ENCODE assay signal across 17 cellular contexts in the genomic region with DNA sequence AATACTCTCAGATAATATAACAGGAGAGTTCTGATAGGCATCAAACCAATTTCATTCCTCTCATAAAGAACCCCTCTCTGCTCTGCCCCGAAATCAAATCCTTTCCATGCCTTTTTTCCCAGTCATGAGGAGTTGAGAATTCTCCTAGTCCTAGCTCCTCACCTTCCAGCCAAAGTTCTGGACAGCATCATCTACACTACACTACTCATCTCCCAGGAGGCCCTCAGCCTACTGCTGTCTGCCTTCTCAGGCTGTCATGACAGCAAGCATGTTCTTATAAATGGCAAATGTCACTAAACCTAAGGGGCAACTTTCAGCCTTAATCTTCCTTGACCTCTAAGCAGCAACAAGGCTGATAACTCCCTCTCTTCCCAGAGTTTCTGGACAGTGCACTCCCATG. TPM values are rescaled to one million over a fixed set of nuclear protein-coding genes. Genes with fewer than 3 reads are reported as not detected.
A peak's percentile ranks its signal among the peaks of the same experiment; 100 is the strongest.
DNase-seq lines count a peak whose midpoint lies in the region; ATAC-seq and TF ChIP-seq lines count a peak whose summit lies in the region.
"Had no signal": no experiment of that assay in that cellular context is flagged by ENCODE, and none has a peak within 500 bp of the region (broad histone marks: within the 10 kb centered on the region; RNA-seq: fewer than 3 reads in every experiment).

No MANE protein-coding gene starts in this region.

- H3K4me1 ChIP-seq in GM23338 (ENCODE audit: insufficient read depth) (no peaks in the 10 kb centered on the region), uterus (no peaks in the 10 kb centered on the region)

- H3K9me2 ChIP-seq in GM23338 (ENCODE audit: insufficient read depth) = peaks cover 6% of the 10 kb centered on the region; the same call in 1 of the 2 replicates

- ATAC-seq in GM23338 (no peak), HG02623 (IDR thresholded peaks at IDR 0.05; ENCODE audit: unreplicated experiment) (no peak)
- ATAC-seq: A549; CD8-positive, alpha-beta T cell had no signal

- TF ChIP-seq CTCF in GM23338 (conservative IDR thresholded peaks at IDR 0.05; ENCODE audit: low read depth in 2 of 2) (no peak), VCaP (conservative IDR thresholded peaks at IDR 0.05) (no peak), fibroblast of mammary gland (conservative IDR thresholded peaks at IDR 0.05; ENCODE audit: control insufficient read depth, insufficient read depth, low read depth, low read length) (no peak), uterus (IDR thresholded peaks at IDR 0.05) (no peak)

- no peak overlapping the region for H3K27ac Mint-ChIP-seq in GM23338
- H3K27ac Mint-ChIP-seq: CD14-positive monocyte; CD8-positive, alpha-beta T cell; HFFc6 had no signal

- 0 out of 2 replicates have a peak overlapping the region, but pooled peaks have one; percentile 50 for H2AFZ ChIP-seq in GM23338

- H4K20me1 ChIP-seq in GM23338 (replicated peaks; ENCODE audit: insufficient read depth) = no peaks in the 10 kb centered on the region

- no peaks in the 10 kb centered on the region for H3K9me3 ChIP-seq in uterus
- H3K9me3 ChIP-seq: A549 had no signal

- in situ Hi-C loops in ACHN (cut with HindIII; ENCODE audit: low pct_ligation_motif_present, low pct_unique_long_range_greater_than_20kb, low sequenced_read_pairs) = no loop called here

- DNase-seq in GM23338 (ENCODE audit: low spot score) (no peak), fibroblast of mammary gland (ENCODE audit: low read depth) (peak; percentile 40), uterus (no peak), ACHN (no peak)
- no peak for DNase-seq in stimulated activated CD4-positive, alpha-beta T cell treated with anti-CD3 and anti-CD28 coated beads, Interleukin-4, amount 100 ng/mL, for 4 hours
- DNase-seq: CD8-positive, alpha-beta T cell; COR-L47; DMS153; DMS79 treated with DMSO at 0.1 percent for 48 hours; EL; GDM1; HCEC 1CT; HFFc6 had no signal

- H3K27me3 ChIP-seq in GM23338 (ENCODE audit: insufficient read depth) (no peaks in the 10 kb centered on the region), uterus (no peaks in the 10 kb centered on the region)

- no peaks in the 10 kb centered on the region for H3F3A ChIP-seq in GM23338 (replicated peaks; ENCODE audit: low read depth)

- H3K27me3 Mint-ChIP-seq in GM23338 (ENCODE audit: insufficient read depth, low read depth, poor library complexity) = no peaks in the 10 kb centered on the region

- no peaks in the 10 kb centered on the region for H3K36me3 Mint-ChIP-seq in GM23338 (ENCODE audit: low read depth)
- H3K36me3 Mint-ChIP-seq: CD14-positive monocyte; CD8-positive, alpha-beta T cell had no signal

- H3K4me3 ChIP-seq in GM23338 (no peak overlapping the region), fibroblast of mammary gland (ENCODE audit: control insufficient read depth, low read depth, low read length) (no peak overlapping the region), uterus (no peak overlapping the region)
- H3K4me3 ChIP-seq: A549 had no signal

- H3K4me2 ChIP-seq in GM23338 = no peak overlapping the region
- H3K4me2 ChIP-seq: A549 had no signal

- H3K4me1 Mint-ChIP-seq in GM23338 = no peaks in the 10 kb centered on the region

- intact Hi-C loops in uterus (cut with DNase I; ENCODE audit: low total_unique reads) = no loop called here

- no peak overlapping the region for H3K27ac ChIP-seq in GM23338 (ENCODE audit: low read depth)
- H3K27ac ChIP-seq in VCaP = peak overlapping the region; percentile 89
- peak overlapping the region; percentile 29 to 41 for H3K27ac ChIP-seq in uterus
- H3K27ac ChIP-seq: A549 had no signal

- H3K4me3 Mint-ChIP-seq in GM23338 = no peak overlapping the region
- H3K4me3 Mint-ChIP-seq: CD14-positive monocyte; CD8-positive, alpha-beta T cell; HFFc6 had no signal

- no peaks in the 10 kb centered on the region for H3K36me3 ChIP-seq in GM23338 (ENCODE audit: insufficient read depth)
- H3K36me3 ChIP-seq in uterus = no peaks in the 10 kb centered on the region

- no peaks in the 10 kb centered on the region for H3K9me3 Mint-ChIP-seq in GM23338
- H3K9me3 Mint-ChIP-seq: CD8-positive, alpha-beta T cell; HFFc6 had no signal

- no peak for TF ChIP-seq POLR2A in uterus (IDR thresholded peaks at IDR 0.05)

- H3K79me2 ChIP-seq in GM23338 (replicated peaks; ENCODE audit: insufficient read depth) = no peaks in the 10 kb centered on the region

TF ChIP-seq in GM23338, 12 proteins besides CTCF, POLR2A, EP300 and RAD21:
- TF ChIP-seq EZH2 (IDR thresholded peaks at IDR 0.05; ENCODE audit: low read depth, unreplicated experiment) = no peak
- TF ChIP-seq EZH2phosphoT487 (IDR thresholded peaks at IDR 0.05; ENCODE audit: unreplicated experiment) = no peak
- no peak for TF ChIP-seq POLR2AphosphoS5 (IDR thresholded peaks at IDR 0.05; ENCODE audit: low read depth)
- TF ChIP-seq ZNF114 (CRISPR knock-in tag; IDR thresholded peaks at IDR 0.05) = no peak
- TF ChIP-seq, protein P1, sequence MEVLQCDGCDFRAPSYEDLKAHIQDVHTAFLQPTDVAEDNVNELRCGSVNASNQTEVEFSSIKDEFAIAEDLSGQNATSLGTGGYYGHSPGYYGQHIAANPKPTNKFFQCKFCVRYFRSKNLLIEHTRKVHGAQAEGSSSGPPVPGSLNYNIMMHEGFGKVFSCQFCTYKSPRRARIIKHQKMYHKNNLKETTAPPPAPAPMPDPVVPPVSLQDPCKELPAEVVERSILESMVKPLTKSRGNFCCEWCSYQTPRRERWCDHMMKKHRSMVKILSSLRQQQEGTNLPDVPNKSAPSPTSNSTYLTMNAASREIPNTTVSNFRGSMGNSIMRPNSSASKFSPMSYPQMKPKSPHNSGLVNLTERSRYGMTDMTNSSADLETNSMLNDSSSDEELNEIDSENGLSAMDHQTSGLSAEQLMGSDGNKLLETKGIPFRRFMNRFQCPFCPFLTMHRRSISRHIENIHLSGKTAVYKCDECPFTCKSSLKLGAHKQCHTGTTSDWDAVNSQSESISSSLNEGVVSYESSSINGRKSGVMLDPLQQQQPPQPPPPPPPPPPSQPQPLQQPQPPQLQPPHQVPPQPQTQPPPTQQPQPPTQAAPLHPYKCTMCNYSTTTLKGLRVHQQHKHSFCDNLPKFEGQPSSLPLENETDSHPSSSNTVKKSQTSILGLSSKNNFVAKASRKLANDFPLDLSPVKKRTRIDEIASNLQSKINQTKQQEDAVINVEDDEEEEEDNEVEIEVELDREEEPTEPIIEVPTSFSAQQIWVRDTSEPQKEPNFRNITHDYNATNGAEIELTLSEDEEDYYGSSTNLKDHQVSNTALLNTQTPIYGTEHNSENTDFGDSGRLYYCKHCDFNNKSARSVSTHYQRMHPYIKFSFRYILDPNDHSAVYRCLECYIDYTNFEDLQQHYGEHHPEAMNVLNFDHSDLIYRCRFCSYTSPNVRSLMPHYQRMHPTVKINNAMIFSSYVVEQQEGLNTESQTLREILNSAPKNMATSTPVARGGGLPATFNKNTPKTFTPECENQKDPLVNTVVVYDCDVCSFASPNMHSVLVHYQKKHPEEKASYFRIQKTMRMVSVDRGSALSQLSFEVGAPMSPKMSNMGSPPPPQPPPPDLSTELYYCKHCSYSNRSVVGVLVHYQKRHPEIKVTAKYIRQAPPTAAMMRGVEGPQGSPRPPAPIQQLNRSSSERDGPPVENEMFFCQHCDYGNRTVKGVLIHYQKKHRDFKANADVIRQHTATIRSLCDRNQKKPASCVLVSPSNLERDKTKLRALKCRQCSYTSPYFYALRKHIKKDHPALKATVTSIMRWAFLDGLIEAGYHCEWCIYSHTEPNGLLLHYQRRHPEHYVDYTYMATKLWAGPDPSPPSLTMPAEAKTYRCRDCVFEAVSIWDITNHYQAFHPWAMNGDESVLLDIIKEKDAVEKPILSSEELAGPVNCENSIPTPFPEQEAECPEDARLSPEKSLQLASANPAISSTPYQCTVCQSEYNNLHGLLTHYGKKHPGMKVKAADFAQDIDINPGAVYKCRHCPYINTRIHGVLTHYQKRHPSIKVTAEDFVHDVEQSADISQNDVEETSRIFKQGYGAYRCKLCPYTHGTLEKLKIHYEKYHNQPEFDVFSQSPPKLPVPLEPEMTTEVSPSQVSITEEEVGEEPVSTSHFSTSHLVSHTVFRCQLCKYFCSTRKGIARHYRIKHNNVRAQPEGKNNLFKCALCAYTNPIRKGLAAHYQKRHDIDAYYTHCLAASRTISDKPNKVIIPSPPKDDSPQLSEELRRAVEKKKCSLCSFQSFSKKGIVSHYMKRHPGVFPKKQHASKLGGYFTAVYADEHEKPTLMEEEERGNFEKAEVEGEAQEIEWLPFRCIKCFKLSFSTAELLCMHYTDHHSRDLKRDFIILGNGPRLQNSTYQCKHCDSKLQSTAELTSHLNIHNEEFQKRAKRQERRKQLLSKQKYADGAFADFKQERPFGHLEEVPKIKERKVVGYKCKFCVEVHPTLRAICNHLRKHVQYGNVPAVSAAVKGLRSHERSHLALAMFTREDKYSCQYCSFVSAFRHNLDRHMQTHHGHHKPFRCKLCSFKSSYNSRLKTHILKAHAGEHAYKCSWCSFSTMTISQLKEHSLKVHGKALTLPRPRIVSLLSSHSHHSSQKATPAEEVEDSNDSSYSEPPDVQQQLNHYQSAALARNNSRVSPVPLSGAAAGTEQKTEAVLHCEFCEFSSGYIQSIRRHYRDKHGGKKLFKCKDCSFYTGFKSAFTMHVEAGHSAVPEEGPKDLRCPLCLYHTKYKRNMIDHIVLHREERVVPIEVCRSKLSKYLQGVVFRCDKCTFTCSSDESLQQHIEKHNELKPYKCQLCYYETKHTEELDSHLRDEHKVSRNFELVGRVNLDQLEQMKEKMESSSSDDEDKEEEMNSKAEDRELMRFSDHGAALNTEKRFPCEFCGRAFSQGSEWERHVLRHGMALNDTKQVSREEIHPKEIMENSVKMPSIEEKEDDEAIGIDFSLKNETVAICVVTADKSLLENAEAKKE (CRISPR knock-in tag; IDR thresholded peaks at IDR 0.05) = no peak
- no peak for TF ChIP-seq CREB1 (CRISPR knock-in tag; IDR thresholded peaks at IDR 0.05; ENCODE audit: low read depth)
- no peak for TF ChIP-seq NANOG (IDR thresholded peaks at IDR 0.05; ENCODE audit: borderline replicate concordance)
- TF ChIP-seq STAT1 (IDR thresholded peaks at IDR 0.05; ENCODE audit: unreplicated experiment) = no peak
- TF ChIP-seq, protein P2, sequence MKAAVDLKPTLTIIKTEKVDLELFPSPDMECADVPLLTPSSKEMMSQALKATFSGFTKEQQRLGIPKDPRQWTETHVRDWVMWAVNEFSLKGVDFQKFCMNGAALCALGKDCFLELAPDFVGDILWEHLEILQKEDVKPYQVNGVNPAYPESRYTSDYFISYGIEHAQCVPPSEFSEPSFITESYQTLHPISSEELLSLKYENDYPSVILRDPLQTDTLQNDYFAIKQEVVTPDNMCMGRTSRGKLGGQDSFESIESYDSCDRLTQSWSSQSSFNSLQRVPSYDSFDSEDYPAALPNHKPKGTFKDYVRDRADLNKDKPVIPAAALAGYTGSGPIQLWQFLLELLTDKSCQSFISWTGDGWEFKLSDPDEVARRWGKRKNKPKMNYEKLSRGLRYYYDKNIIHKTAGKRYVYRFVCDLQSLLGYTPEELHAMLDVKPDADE (IDR thresholded peaks at IDR 0.05) = no peak
- no peak for TF ChIP-seq ZNF331 (CRISPR knock-in tag; IDR thresholded peaks at IDR 0.05; ENCODE audit: low read depth)

RNA-seq across cellular contexts. Expression of a gene that starts 26.6 kb away (rescaled TPM):
- 8.1 and 10.3 TPM in 2 replicates for total RNA-seq in GM23338 (2014; rRNA removed; shearing (Covaris generic))
- 2.6 and 3.6 TPM in 2 replicates for polyA plus RNA-seq in GM23338 (2016; fragmentation: Nextera tagmentation; extraction: Ambion mirVana)
- 100 to 1,000 TPM in 1 of 4 donors, 10 to 100 TPM in 3; 38.2 to 144 (median 73.0) TPM for total RNA-seq in uterus
- total RNA-seq: CD8-positive, alpha-beta T cell had no signal
